8 cellular contexts compared by ENCODE assay signal in the genomic region with DNA sequence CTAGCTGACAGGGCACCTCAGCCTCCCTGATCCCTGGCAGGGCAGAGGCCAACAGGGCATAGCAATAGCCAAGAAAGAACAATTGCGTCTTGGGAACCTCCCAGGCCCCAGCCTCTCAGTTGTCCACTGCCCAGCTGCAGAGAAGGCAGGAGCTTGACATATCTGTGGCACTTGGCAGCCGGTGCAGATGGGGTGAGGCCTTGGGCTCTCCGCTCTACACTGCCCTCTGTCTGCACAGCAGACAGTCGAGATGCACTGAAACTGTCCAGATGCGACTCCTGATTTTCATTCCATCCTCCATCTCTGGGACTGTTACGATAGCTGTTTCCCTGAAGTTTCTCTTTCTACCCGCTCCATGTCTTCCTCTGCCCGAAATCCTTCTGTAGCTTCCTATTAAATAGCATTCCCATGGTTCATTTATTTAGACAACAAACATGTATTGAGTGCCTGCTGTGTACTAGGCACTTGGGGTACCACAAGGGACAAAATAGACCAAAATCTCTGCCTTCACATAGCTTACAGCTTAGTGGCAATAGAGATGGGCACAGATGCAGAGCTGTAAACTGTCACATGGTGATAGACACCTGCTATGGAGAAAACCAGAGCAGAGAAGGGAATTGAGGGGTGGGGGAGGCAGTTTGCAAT. TPM values are rescaled to one million over a fixed set of nuclear protein-coding genes. Genes with fewer than 3 reads are reported as not detected.
DNase-seq lines count a peak whose midpoint lies in the region; ATAC-seq, FAIRE-seq and TF ChIP-seq lines count a peak whose summit lies in the region.

No MANE protein-coding gene starts in this region.

- TF ChIP-seq CTCF in bronchial epithelial cell (IDR thresholded peaks at IDR 0.05; ENCODE audit: insufficient read depth, low read length, severe bottlenecking) = peak; percentile 88

- H3K36me3 ChIP-seq in bronchial epithelial cell (ENCODE audit: control insufficient read depth, insufficient read depth, low read length) = peaks cover 16% of the 10 kb centered on the region

- in situ Hi-C loops in KBM-7 (cut with MboI; ENCODE audit: low pct_unique_long_range_greater_than_20kb, low sequenced_read_pairs) = no loop called here

- no peak overlapping the region for H3K4me3 ChIP-seq in bronchial epithelial cell (ENCODE audit: low read depth, low read length)

- intact Hi-C loops in left colon (cut with DNase I, micrococcal nuclease) = no loop called here

- peak; percentile 29 for ATAC-seq in left colon
- no peak for ATAC-seq in stimulated activated naive CD8-positive, alpha-beta T cell treated with anti-CD3 and anti-CD28 coated beads, Interleukin-15, Interleukin-2, amounts not matched to agents 100 U/mL and 50 U/mL, for 24 hours
- no peak for ATAC-seq in HG03097 (IDR thresholded peaks at IDR 0.05; ENCODE audit: low FRiP score, unreplicated experiment)

- no peak for FAIRE-seq in bronchial epithelial cell (lab: Jason Lieb, UNC)

- DNase-seq in DMS 273 (lab: John Stamatoyannopoulos, UW; ENCODE audit: unreplicated experiment) = peak; percentile 82
- DNase-seq in KBM-7 = peak; percentile 53
- peak; percentile 14 for DNase-seq in T1000 (lab: John Stamatoyannopoulos, UW)
- peak; percentile 44 for DNase-seq in bronchial epithelial cell (ENCODE audit: low read depth)
- peak; percentile 68 to 75 for DNase-seq in left colon
- peak; percentile 48 for DNase-seq in stimulated activated naive CD8-positive, alpha-beta T cell treated with anti-CD3 and anti-CD28 coated beads, Interleukin-15, Interleukin-2, amounts not matched to agents 100 U/mL and 50 U/mL, for 24 hours
- DNase-seq in T-helper 9 cell = no peak

- no peaks in the 10 kb centered on the region for H3K27me3 ChIP-seq in bronchial epithelial cell (ENCODE audit: control insufficient read depth, insufficient read depth, low read length)

RNA-seq across cellular contexts. Expression of gene POLR3E, which starts 3.3 kb away (rescaled TPM):
- total RNA-seq in bronchial epithelial cell (60.3 and 77.6 TPM in 2 replicates), left colon (10 to 100 TPM; 37.0 to 44.8 TPM)
